Comparison of ENCODE assay signal across 10 cellular contexts in the genomic region with DNA sequence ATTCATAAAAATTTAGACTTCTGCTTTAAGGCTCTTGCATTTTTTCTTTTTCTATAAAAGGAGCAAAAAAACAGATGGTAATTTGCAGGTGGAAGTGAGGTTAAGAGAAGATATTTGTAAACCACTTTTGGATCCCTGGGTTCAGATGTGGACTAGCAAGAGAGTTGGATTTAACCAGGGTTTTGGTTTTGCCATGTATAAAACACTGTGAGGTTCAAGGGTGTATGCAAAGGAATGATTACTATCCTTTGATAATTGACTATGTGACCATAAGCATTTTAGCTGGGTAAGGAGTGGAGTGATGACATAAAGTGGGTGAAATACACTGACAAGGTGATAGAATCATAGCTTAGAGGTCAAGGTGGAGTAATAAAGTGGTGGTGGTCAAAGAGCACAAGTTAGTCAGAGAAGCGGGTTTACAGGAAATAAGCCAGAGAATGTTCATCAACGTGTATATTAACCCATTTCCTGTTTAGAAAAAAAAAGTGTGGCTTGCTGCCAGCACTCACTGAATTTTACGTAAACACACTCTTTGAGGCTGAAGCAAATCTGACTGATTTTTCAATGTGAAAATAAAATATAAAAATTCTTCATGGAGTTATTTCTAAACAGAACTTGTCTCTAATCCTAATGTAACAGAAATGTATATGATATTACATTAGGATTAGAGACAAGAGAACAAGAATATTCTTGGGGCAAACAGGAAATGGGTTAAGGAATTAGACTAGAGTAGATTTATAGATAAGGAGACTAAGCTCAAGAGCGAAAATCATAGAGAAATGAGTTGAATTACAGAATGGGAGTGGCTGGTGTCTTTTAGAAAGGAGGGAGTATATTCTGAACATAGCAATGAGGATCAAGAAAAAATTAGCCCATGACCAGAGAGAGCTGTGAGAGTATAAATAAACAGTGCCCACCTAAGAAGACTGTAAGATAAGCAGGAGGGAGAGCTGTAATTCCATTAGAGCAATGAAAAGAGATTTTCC.
A peak's percentile ranks its signal among the peaks of the same experiment; 100 is the strongest.
DNase-seq lines count a peak whose midpoint lies in the region; ATAC-seq and TF ChIP-seq lines count a peak whose summit lies in the region.
"Had no signal": no experiment of that assay in that cellular context is flagged by ENCODE, and none has a peak within 500 bp of the region (broad histone marks: within the 10 kb centered on the region; RNA-seq: fewer than 3 reads in every experiment).

No MANE protein-coding gene starts in this region.

- H4K20me1 ChIP-seq in hepatocyte (ENCODE audit: insufficient read depth, poor library complexity, severe bottlenecking): no peaks in the 10 kb centered on the region

- no peak overlapping the region for H3K4me2 ChIP-seq in hepatocyte

- H3K9me2 ChIP-seq in hepatocyte (replicated peaks; ENCODE audit: insufficient read depth): no peaks in the 10 kb centered on the region

- H3K27ac Mint-ChIP-seq in activated naive CD8-positive, alpha-beta T cell treated with anti-CD3 and anti-CD28 coated beads, Interleukin-2, amount 10 ng/mL, durations not matched to agents 7 days and 5 days: peak overlapping the region; percentile 79
- H3K27ac Mint-ChIP-seq in endothelial cell (ENCODE audit: unreplicated experiment) (no peak overlapping the region), osteocyte (ENCODE audit: unreplicated experiment) (no peak overlapping the region)

- TF ChIP-seq CTCF in endothelial cell (IDR thresholded peaks at IDR 0.05; ENCODE audit: unreplicated experiment) (no peak), hepatocyte (IDR thresholded peaks at IDR 0.05; ENCODE audit: poor library complexity) (no peak), osteocyte (IDR thresholded peaks at IDR 0.05) (no peak)

- TF ChIP-seq RAD21 in Ishikawa (IDR thresholded peaks at IDR 0.05; ENCODE audit: low read depth): no peak

- H3K4me1 ChIP-seq in hepatocyte (ENCODE audit: insufficient read depth): no peaks in the 10 kb centered on the region

- H3K9me3 Mint-ChIP-seq in activated naive CD8-positive, alpha-beta T cell treated with anti-CD3 and anti-CD28 coated beads, Interleukin-2, amount 10 ng/mL, durations not matched to agents 7 days and 5 days: peaks cover 5% of the 10 kb centered on the region
- H3K9me3 Mint-ChIP-seq in endothelial cell (ENCODE audit: unreplicated experiment): no peaks in the 10 kb centered on the region
- peaks cover 6% of the 10 kb centered on the region for H3K9me3 Mint-ChIP-seq in osteocyte (ENCODE audit: unreplicated experiment)

- ATAC-seq in GM21390 (IDR thresholded peaks at IDR 0.05; ENCODE audit: unreplicated experiment): peak; percentile 89
- peak; percentile 87 for ATAC-seq in activated naive CD8-positive, alpha-beta T cell treated with anti-CD3 and anti-CD28 coated beads, Interleukin-2, amount 10 ng/mL, durations not matched to agents 7 days and 5 days (ENCODE audit: low read depth)

- H3K4me1 Mint-ChIP-seq in activated naive CD8-positive, alpha-beta T cell treated with anti-CD3 and anti-CD28 coated beads, Interleukin-2, amount 10 ng/mL, durations not matched to agents 7 days and 5 days: peaks cover 15% of the 10 kb centered on the region
- H3K4me1 Mint-ChIP-seq in endothelial cell (ENCODE audit: unreplicated experiment): peaks cover 8% of the 10 kb centered on the region
- peaks cover 8% of the 10 kb centered on the region for H3K4me1 Mint-ChIP-seq in osteocyte (ENCODE audit: unreplicated experiment)

- no peaks in the 10 kb centered on the region for H3K79me2 ChIP-seq in hepatocyte

- H2AFZ ChIP-seq in hepatocyte: no peak overlapping the region

- no peak for TF ChIP-seq EP300 in Ishikawa (IDR thresholded peaks at IDR 0.05; ENCODE audit: borderline replicate concordance)

- H3K27me3 Mint-ChIP-seq in activated naive CD8-positive, alpha-beta T cell treated with anti-CD3 and anti-CD28 coated beads, Interleukin-2, amount 10 ng/mL, durations not matched to agents 7 days and 5 days: no peaks in the 10 kb centered on the region
- H3K27me3 Mint-ChIP-seq in endothelial cell (ENCODE audit: unreplicated experiment) (no peaks in the 10 kb centered on the region), osteocyte (ENCODE audit: unreplicated experiment) (no peaks in the 10 kb centered on the region)

- H3K4me3 Mint-ChIP-seq in activated naive CD8-positive, alpha-beta T cell treated with anti-CD3 and anti-CD28 coated beads, Interleukin-2, amount 10 ng/mL, durations not matched to agents 7 days and 5 days: peak overlapping the region; percentile 57
- H3K4me3 Mint-ChIP-seq in endothelial cell (ENCODE audit: unreplicated experiment) (no peak overlapping the region), osteocyte (ENCODE audit: unreplicated experiment) (no peak overlapping the region)

- peaks cover 16% of the 10 kb centered on the region for H3K36me3 Mint-ChIP-seq in activated naive CD8-positive, alpha-beta T cell treated with anti-CD3 and anti-CD28 coated beads, Interleukin-2, amount 10 ng/mL, durations not matched to agents 7 days and 5 days
- H3K36me3 Mint-ChIP-seq in endothelial cell (ENCODE audit: low read depth, unreplicated experiment) (no peaks in the 10 kb centered on the region), osteocyte (ENCODE audit: unreplicated experiment) (no peaks in the 10 kb centered on the region)

- H3K4me3 ChIP-seq in hepatocyte: no peak overlapping the region
- H3K4me3 ChIP-seq: SJSA1 had no signal

- POLR2A ChIA-PET in activated naive CD8-positive, alpha-beta T cell treated with anti-CD3 and anti-CD28 coated beads, Interleukin-2, amount 10 ng/mL, durations not matched to agents 7 days and 5 days (lab: Charles Lee): interaction anchor here (0.5 kb wide), 2 partner anchors 72 to 161 kb away, joined by 3 read pairs; no protein-coding TSS in a partner anchor

- H3K27me3 ChIP-seq in hepatocyte: no peaks in the 10 kb centered on the region
- H3K27me3 ChIP-seq: neutrophil, SJSA1 had no signal

- no peak overlapping the region for H3K27ac ChIP-seq in hepatocyte
- H3K27ac ChIP-seq: neutrophil, SJSA1 had no signal

- DNase-seq in GF-D8 (lab: John Stamatoyannopoulos, UW) (peak; percentile 20), renal cortical epithelial cell (ENCODE audit: low read depth) (peak; percentile 85), endothelial cell (ENCODE audit: low spot score) (no peak), hepatocyte (ENCODE audit: low spot score) (no peak), osteocyte (ENCODE audit: extremely low spot score, unreplicated experiment) (no peak)
- DNase-seq in activated naive CD8-positive, alpha-beta T cell treated with anti-CD3 and anti-CD28 coated beads, Interleukin-2, amount 10 ng/mL, durations not matched to agents 7 days and 5 days: no peak

- no peaks in the 10 kb centered on the region for H3K36me3 ChIP-seq in hepatocyte (replicated peaks; ENCODE audit: insufficient read depth, low read depth)
- H3K36me3 ChIP-seq: neutrophil, SJSA1 had no signal

- 51% methylated on average over 4 of the region's 4 CpGs for WGBS in hepatocyte (ENCODE audit: low lambda C conversion rate, missing lambda C conversion rate)

- no peaks in the 10 kb centered on the region for H3K9me3 ChIP-seq in hepatocyte (ENCODE audit: low read depth)
- H3K9me3 ChIP-seq: neutrophil, SJSA1 had no signal

TF ChIP-seq in Ishikawa, 13 proteins besides CTCF, POLR2A, EP300 and RAD21:
- TF ChIP-seq TCF12 (IDR thresholded peaks at IDR 0.05; ENCODE audit: low read depth): no peak
- peak; percentile 59 for TF ChIP-seq NFIC (IDR thresholded peaks at IDR 0.05)

Comparison
In these comparisons a context has a peak if more than half of its experiments do, and no peak if none do; other contexts are left out.
1. DNase-seq: peak in GF-D8 (single experiment) and renal cortical epithelial cell (single experiment); none in activated naive CD8-positive, alpha-beta T cell treated with anti-CD3 and anti-CD28 coated beads, Interleukin-2, amount 10 ng/mL, durations not matched to agents 7 days and 5 days (single experiment), endothelial cell (single experiment), hepatocyte (single experiment) and osteocyte (single experiment).